In the genomic region with DNA sequence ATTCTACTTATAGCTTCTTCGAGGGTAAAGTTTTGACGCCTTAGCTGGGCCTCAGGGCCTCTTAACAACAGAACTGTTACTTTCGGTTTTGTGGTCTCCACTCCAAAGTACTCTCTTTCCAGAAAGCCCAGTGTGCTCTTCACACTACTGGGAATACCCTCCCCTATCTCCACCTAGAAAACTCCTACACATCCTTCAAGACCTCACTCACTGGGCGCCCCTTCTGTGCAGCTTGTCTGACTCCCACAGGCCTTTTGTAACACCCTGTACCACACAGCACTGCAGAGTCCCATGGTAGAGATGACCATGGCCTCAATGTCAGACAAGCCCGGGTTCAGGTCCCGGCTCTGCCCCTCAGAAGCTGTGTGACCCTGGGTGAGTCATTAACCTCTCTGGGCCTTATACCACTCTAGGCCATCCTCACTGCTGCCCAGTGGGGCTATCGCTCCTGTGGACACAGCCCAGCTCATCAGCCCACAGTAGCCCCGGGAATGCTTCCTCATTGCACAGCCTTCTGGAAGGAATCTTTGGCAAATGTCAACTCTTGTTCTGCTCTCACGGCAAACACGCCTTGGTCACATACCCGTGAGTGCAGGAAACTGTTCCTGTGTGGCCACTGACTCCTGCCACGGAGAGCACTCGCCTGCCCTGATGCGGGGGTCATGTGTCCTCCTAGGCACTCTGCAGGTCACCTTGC, we compare ENCODE assay signal across 17 cellular contexts. TPM values are rescaled to one million over a fixed set of nuclear protein-coding genes. Genes with fewer than 3 reads are reported as not detected.
DNase-seq lines count a peak whose midpoint lies in the region; ATAC-seq and TF ChIP-seq lines count a peak whose summit lies in the region.
"Had no signal": no experiment of that assay in that cellular context is flagged by ENCODE, and none has a peak within 500 bp of the region (broad histone marks: within the 10 kb centered on the region; RNA-seq: fewer than 3 reads in every experiment).

No MANE protein-coding gene starts in this region.

- H3K4me3 ChIP-seq in endodermal cell (ENCODE audit: low read length): no peak overlapping the region
- H3K4me3 ChIP-seq in CD8-positive, alpha-beta T cell (ENCODE audit: low read depth, low read length): no peak overlapping the region
- H3K4me3 ChIP-seq: GM12878, GM23338, MG63 had no signal

- intact Hi-C loops in natural killer cell (cut with micrococcal nuclease): no loop called here
- intact Hi-C loops in CD8-positive, alpha-beta T cell (cut with DNase I, micrococcal nuclease): no loop called here

- H3K4me3 Mint-ChIP-seq in natural killer cell: no peak overlapping the region
- H3K4me3 Mint-ChIP-seq in natural killer cell treated with Interleukin-12 subunit alpha and Interleukin-12 subunit beta and Interleukin-15 and Interleukin-18, amount 100 ng/mL, for 72 hours: no peak overlapping the region
- no peak overlapping the region for H3K4me3 Mint-ChIP-seq in endodermal cell
- H3K4me3 Mint-ChIP-seq in osteocyte (ENCODE audit: unreplicated experiment): no peak overlapping the region
- H3K4me3 Mint-ChIP-seq in CD8-positive, alpha-beta T cell: no peak overlapping the region
- H3K4me3 Mint-ChIP-seq: CD4-positive, alpha-beta T cell; GM23338 had no signal

- H3K9me3 Mint-ChIP-seq in natural killer cell: no peaks in the 10 kb centered on the region
- no peaks in the 10 kb centered on the region for H3K9me3 Mint-ChIP-seq in natural killer cell treated with Interleukin-12 subunit alpha and Interleukin-12 subunit beta and Interleukin-15 and Interleukin-18, amount 100 ng/mL, for 72 hours
- H3K9me3 Mint-ChIP-seq in endodermal cell: peaks cover 4% of the 10 kb centered on the region
- no peaks in the 10 kb centered on the region for H3K9me3 Mint-ChIP-seq in osteocyte (ENCODE audit: unreplicated experiment)
- no peaks in the 10 kb centered on the region for H3K9me3 Mint-ChIP-seq in CD8-positive, alpha-beta T cell
- H3K9me3 Mint-ChIP-seq: CD4-positive, alpha-beta T cell had no signal

- H3K9me3 ChIP-seq in endodermal cell (ENCODE audit: control insufficient read depth, low read length): no peaks in the 10 kb centered on the region
- no peaks in the 10 kb centered on the region for H3K9me3 ChIP-seq in CD8-positive, alpha-beta T cell (ENCODE audit: low read length)
- H3K9me3 ChIP-seq: MG63 had no signal

- 76 to 80% methylated on average over 14 of the region's 14 CpGs for WGBS in endodermal cell (ENCODE audit: insufficient coverage in 1 of 2, insufficient read length in 1 of 2), 2 experiments

- H3K4me1 Mint-ChIP-seq in natural killer cell (peaks cover 0 to 10% of the 10 kb centered on the region in 2 donors), endodermal cell (no peaks in the 10 kb centered on the region), osteocyte (ENCODE audit: unreplicated experiment) (no peaks in the 10 kb centered on the region)
- peaks cover 4 to 6% of the 10 kb centered on the region in 2 donors for H3K4me1 Mint-ChIP-seq in natural killer cell treated with Interleukin-12 subunit alpha and Interleukin-12 subunit beta and Interleukin-15 and Interleukin-18, amount 100 ng/mL, for 72 hours (ENCODE audit: low read depth in 2 of 2)
- H3K4me1 Mint-ChIP-seq in CD8-positive, alpha-beta T cell (ENCODE audit: low read depth): peaks cover 5% of the 10 kb centered on the region

- TF ChIP-seq CTCF in natural killer cell (IDR thresholded peaks at IDR 0.05): no peak
- TF ChIP-seq CTCF in endodermal cell (conservative IDR thresholded peaks at IDR 0.05): no peak
- no peak for TF ChIP-seq CTCF in osteocyte (IDR thresholded peaks at IDR 0.05)
- no peak for TF ChIP-seq CTCF in CD8-positive, alpha-beta T cell (IDR thresholded peaks at IDR 0.05)

- no peak overlapping the region for H3K9ac ChIP-seq in endodermal cell (ENCODE audit: extremely low read depth, low read length, poor library complexity, severe bottlenecking)
- H3K9ac ChIP-seq: KMS-11 had no signal

- peak overlapping the region in 1 of 2 donors; percentile 37 for H3K27ac Mint-ChIP-seq in natural killer cell
- H3K27ac Mint-ChIP-seq in natural killer cell treated with Interleukin-12 subunit alpha and Interleukin-12 subunit beta and Interleukin-15 and Interleukin-18, amount 100 ng/mL, for 72 hours: no peak overlapping the region
- H3K27ac Mint-ChIP-seq in endodermal cell: no peak overlapping the region
- H3K27ac Mint-ChIP-seq in osteocyte (ENCODE audit: unreplicated experiment): no peak overlapping the region
- no peak overlapping the region for H3K27ac Mint-ChIP-seq in CD8-positive, alpha-beta T cell
- H3K27ac Mint-ChIP-seq: CD4-positive, alpha-beta T cell; GM23338 had no signal

- ATAC-seq in natural killer cell (no peak), GM19452 (IDR thresholded peaks at IDR 0.05; ENCODE audit: unreplicated experiment) (no peak), GM21529 (IDR thresholded peaks at IDR 0.05; ENCODE audit: unreplicated experiment) (no peak)
- ATAC-seq in natural killer cell treated with Interleukin-12 subunit alpha and Interleukin-12 subunit beta and Interleukin-15 and Interleukin-18, amount 100 ng/mL, for 72 hours: no peak
- no peak for ATAC-seq in CD8-positive, alpha-beta T cell
- ATAC-seq: GM12878 had no signal

- H3K36me3 Mint-ChIP-seq in natural killer cell (no peaks in the 10 kb centered on the region), endodermal cell (ENCODE audit: low read depth) (no peaks in the 10 kb centered on the region), osteocyte (ENCODE audit: unreplicated experiment) (no peaks in the 10 kb centered on the region)
- no peaks in the 10 kb centered on the region for H3K36me3 Mint-ChIP-seq in natural killer cell treated with Interleukin-12 subunit alpha and Interleukin-12 subunit beta and Interleukin-15 and Interleukin-18, amount 100 ng/mL, for 72 hours
- no peaks in the 10 kb centered on the region for H3K36me3 Mint-ChIP-seq in CD8-positive, alpha-beta T cell

- POLR2A ChIA-PET in CD8-positive, alpha-beta T cell (lab: Charles Lee): no interaction called here

- DNase-seq in natural killer cell (peak; percentile 5), endodermal cell (peak; percentile 34), osteocyte (ENCODE audit: extremely low spot score, unreplicated experiment) (peak; percentile 79)
- DNase-seq in natural killer cell treated with Interleukin-12 subunit alpha and Interleukin-12 subunit beta and Interleukin-15 and Interleukin-18, amount 100 ng/mL, for 72 hours (ENCODE audit: low spot score): no peak
- no peak for DNase-seq in effector CD8-positive, alpha-beta T cell (lab: John Stamatoyannopoulos, UW)
- no peak for DNase-seq in CD8-positive, alpha-beta T cell
- DNase-seq: ACHN, DMS79, MG63, NCI-H187 treated with DMSO at 0.1 percent for 48 hours, NCI-H774 had no signal

- no peak overlapping the region for H3K27ac ChIP-seq in endodermal cell (ENCODE audit: low read depth, low read length)
- no peak overlapping the region for H3K27ac ChIP-seq in CD8-positive, alpha-beta T cell (ENCODE audit: low read depth, low read length)
- H3K27ac ChIP-seq: KMS-11 had no signal

- H3K27me3 Mint-ChIP-seq in natural killer cell (ENCODE audit: low read depth in 2 of 2) (peaks cover 5 to 9% of the 10 kb centered on the region in 2 donors), endodermal cell (ENCODE audit: insufficient read depth) (no peaks in the 10 kb centered on the region), osteocyte (ENCODE audit: unreplicated experiment) (peaks cover 5% of the 10 kb centered on the region)
- H3K27me3 Mint-ChIP-seq in natural killer cell treated with Interleukin-12 subunit alpha and Interleukin-12 subunit beta and Interleukin-15 and Interleukin-18, amount 100 ng/mL, for 72 hours: peaks cover 0 to 4% of the 10 kb centered on the region in 2 donors
- H3K27me3 Mint-ChIP-seq in CD8-positive, alpha-beta T cell (ENCODE audit: low read depth): peaks cover 8% of the 10 kb centered on the region
- H3K27me3 Mint-ChIP-seq: CD4-positive, alpha-beta T cell had no signal

- H3K27me3 ChIP-seq in endodermal cell (ENCODE audit: control insufficient read depth, insufficient read depth, low read length, poor library complexity, severe bottlenecking): no peaks in the 10 kb centered on the region
- no peaks in the 10 kb centered on the region for H3K27me3 ChIP-seq in CD8-positive, alpha-beta T cell (ENCODE audit: insufficient read depth, low read length)
- H3K27me3 ChIP-seq: MG63 had no signal

- no peaks in the 10 kb centered on the region for H3K4me1 ChIP-seq in endodermal cell (ENCODE audit: control insufficient read depth, insufficient read depth, low read length)
- H3K4me1 ChIP-seq in CD8-positive, alpha-beta T cell (ENCODE audit: insufficient read depth, low read length): no peaks in the 10 kb centered on the region

- no peaks in the 10 kb centered on the region for H3K36me3 ChIP-seq in endodermal cell (ENCODE audit: control insufficient read depth, insufficient read depth, low read length)
- no peaks in the 10 kb centered on the region for H3K36me3 ChIP-seq in CD8-positive, alpha-beta T cell (ENCODE audit: insufficient read depth, low read length)

- CTCF ChIA-PET in CD8-positive, alpha-beta T cell (lab: Charles Lee): no interaction called here

RNA-seq across cellular contexts. Expression of a gene that starts 51.4 kb away (rescaled TPM):
- not detected for total RNA-seq in natural killer cell
- total RNA-seq in natural killer cell treated with Interleukin-12 subunit alpha and Interleukin-12 subunit beta and Interleukin-15 and Interleukin-18, amount 100 ng/mL, for 72 hours: not detected
- under 1 TPM; 0.42 to 0.95 TPM for total RNA-seq in endodermal cell
- polyA plus RNA-seq in endodermal cell (2013, experiment 1 of 2): 2.8 TPM
- polyA plus RNA-seq in endodermal cell (2013, experiment 2 of 2): 3.2 TPM
- 5.0 and 6.1 TPM in 2 replicates for total RNA-seq in osteocyte
- not detected for total RNA-seq in CD8-positive, alpha-beta T cell
- total RNA-seq: CD4-positive, alpha-beta T cell; GM12878 had no signal
- polyA plus RNA-seq: GM12878 had no signal

Comparison
In these comparisons a context has a peak if more than half of its experiments do, and no peak if none do; other contexts are left out.
1. DNase-seq: peak in natural killer cell (single experiment), endodermal cell (single experiment) and osteocyte (single experiment); none in natural killer cell treated with Interleukin-12 subunit alpha and Interleukin-12 subunit beta and Interleukin-15 and Interleukin-18, amount 100 ng/mL, for 72 hours (single experiment), effector CD8-positive, alpha-beta T cell (single experiment) and CD8-positive, alpha-beta T cell (0 of 7).